20 cellular contexts compared by ENCODE assay signal in genomic region chr15:90881181-90881977, GRCh38. TPM values are rescaled to one million over a fixed set of nuclear protein-coding genes. Genes with fewer than 3 reads are reported as not detected.
"Had no signal": no experiment of that assay in that cellular context is flagged by ENCODE, and none has a peak within 500 bp of the region (broad histone marks: within the 10 kb centered on the region; RNA-seq: fewer than 3 reads in every experiment).

No MANE protein-coding gene starts in this region.

- H3K4me3 ChIP-seq: cardiac muscle cell, gastroesophageal sphincter, left lung, mucosa of descending colon, suprapubic skin had no signal

- H3K9me3 ChIP-seq: gastroesophageal sphincter, left lung, mucosa of descending colon, suprapubic skin had no signal

- ATAC-seq: gastroesophageal sphincter; left lung; mucosa of descending colon; naive thymus-derived CD4-positive, alpha-beta T cell; stimulated activated naive CD8-positive, alpha-beta T cell treated with anti-CD3 and anti-CD28 coated beads, Interleukin-15, Interleukin-2, amounts not matched to agents 100 U/mL and 50 U/mL, for 24 hours had no signal

- H3K27me3 ChIP-seq: cardiac muscle cell, gastroesophageal sphincter, left lung, suprapubic skin had no signal

- H3K9me3 Mint-ChIP-seq: activated B cell treated with CpG ODN at 0.5 μM for 24 hours; activated CD4-positive, alpha-beta T cell treated with anti-CD3 and anti-CD28 coated beads, Interleukin-2, amount 10 ng/mL, durations not matched to agents 7 days and 5 days; activated naive CD4-positive, alpha-beta T cell treated with anti-CD3 and anti-CD28 coated beads, Interleukin-2, amount 50 U/mL, for 72 hours; memory B cell; naive thymus-derived CD4-positive, alpha-beta T cell; type B pancreatic cell had no signal

- H3K27me3 Mint-ChIP-seq: activated B cell treated with CpG ODN at 0.5 μM for 24 hours; activated CD4-positive, alpha-beta T cell treated with anti-CD3 and anti-CD28 coated beads, Interleukin-2, amount 10 ng/mL, durations not matched to agents 7 days and 5 days; memory B cell; type B pancreatic cell had no signal

- FAIRE-seq: colon, endometrium, islet of Langerhans, small intestine, TTC549 had no signal

- H3K27ac Mint-ChIP-seq: activated B cell treated with CpG ODN at 0.5 μM for 24 hours; activated CD4-positive, alpha-beta T cell treated with anti-CD3 and anti-CD28 coated beads, Interleukin-2, amount 10 ng/mL, durations not matched to agents 7 days and 5 days; memory B cell; type B pancreatic cell had no signal

- H3K27ac ChIP-seq: cardiac muscle cell, suprapubic skin had no signal

- DNase-seq: activated B cell treated with CpG ODN at 0.5 μM for 24 hours; activated CD4-positive, alpha-beta T cell treated with anti-CD3 and anti-CD28 coated beads, Interleukin-2, amount 10 ng/mL, durations not matched to agents 7 days and 5 days; activated effector memory CD4-positive, alpha-beta T cell treated with Interleukin-2 at 50 U/mL for 16 hours; mucosa of descending colon; naive thymus-derived CD4-positive, alpha-beta T cell; retina; small intestine; stimulated activated CD4-positive, alpha-beta T cell treated with anti-CD3 and anti-CD28 coated beads, Interleukin-4, amount 100 ng/mL, for 4 hours; stimulated activated naive CD8-positive, alpha-beta T cell treated with anti-CD3 and anti-CD28 coated beads, Interleukin-15, Interleukin-2, amounts not matched to agents 100 U/mL and 50 U/mL, for 24 hours had no signal

- H3K4me3 Mint-ChIP-seq: activated B cell treated with CpG ODN at 0.5 μM for 24 hours; activated CD4-positive, alpha-beta T cell treated with anti-CD3 and anti-CD28 coated beads, Interleukin-2, amount 10 ng/mL, durations not matched to agents 7 days and 5 days; memory B cell; naive thymus-derived CD4-positive, alpha-beta T cell; type B pancreatic cell had no signal

RNA-seq across cellular contexts. Expression of gene FES, which starts 2.9 kb away (rescaled TPM):
- polyA plus RNA-seq: naive thymus-derived CD4-positive, alpha-beta T cell had no signal
